Comparison of ENCODE assay signal across 19 cellular contexts in the genomic region with DNA sequence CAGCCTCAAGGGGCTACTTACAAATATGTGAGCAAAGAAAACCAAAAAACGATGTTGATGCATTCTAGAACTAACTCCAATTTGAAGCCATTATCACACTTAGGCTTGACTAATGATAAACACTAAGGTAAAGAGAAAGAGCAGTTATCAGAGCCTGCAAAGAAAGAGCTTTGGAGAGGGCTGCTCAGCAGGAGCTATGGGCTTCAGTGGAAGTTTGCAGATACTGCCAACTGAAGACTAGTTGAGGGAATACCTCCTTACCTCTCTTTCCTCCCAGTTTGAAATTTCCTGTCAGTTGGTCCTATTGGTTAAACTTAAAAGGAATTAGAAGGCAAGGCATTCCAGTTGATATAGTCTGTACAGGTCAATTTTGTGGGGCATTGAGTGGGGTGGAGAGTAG.
DNase-seq lines count a peak whose midpoint lies in the region; ATAC-seq and TF ChIP-seq lines count a peak whose summit lies in the region.
"Had no signal": no experiment of that assay in that cellular context is flagged by ENCODE, and none has a peak within 500 bp of the region (broad histone marks: within the 10 kb centered on the region; RNA-seq: fewer than 3 reads in every experiment).

No MANE protein-coding gene starts in this region.

- H2AK5ac ChIP-seq in mesendoderm (ENCODE audit: low read length), result no peak overlapping the region

- no peak overlapping the region for H3K4me2 ChIP-seq in mesendoderm (ENCODE audit: low read length)

- H3K4me1 Mint-ChIP-seq in endodermal cell, result peaks cover 29% of the 10 kb centered on the region
- H3K4me1 Mint-ChIP-seq in stimulated activated memory B cell treated with anti-CD40 and anti-IgM and Interleukin-4, amounts not matched to agents 10 μg/mL and 1 μg/mL and 100 μg/mL, for 72 hours, result no peaks in the 10 kb centered on the region
- H3K4me1 Mint-ChIP-seq: CD8-positive, alpha-beta memory T cell had no signal

- H3K36me3 ChIP-seq in endodermal cell (ENCODE audit: control insufficient read depth, insufficient read depth, low read length) (peaks cover 3% of the 10 kb centered on the region), mesendoderm (ENCODE audit: control insufficient read depth, insufficient read depth, low read length) (no peaks in the 10 kb centered on the region)
- H3K36me3 ChIP-seq: BE2C had no signal

- 40 to 70% methylated on average over 1 of the region's 1 CpG for WGBS in endodermal cell (ENCODE audit: insufficient coverage in 1 of 2, insufficient read length in 1 of 2), 2 experiments
- WGBS in mesendoderm (ENCODE audit: extremely low coverage, insufficient coverage, low lambda C conversion rate), result no CpG with 5 or more reads among the region's 1 CpG

- H3K4me3 Mint-ChIP-seq in endodermal cell, result no peak overlapping the region
- no peak overlapping the region for H3K4me3 Mint-ChIP-seq in stimulated activated memory B cell treated with anti-CD40 and anti-IgM and Interleukin-4, amounts not matched to agents 10 μg/mL and 1 μg/mL and 100 μg/mL, for 72 hours
- H3K4me3 Mint-ChIP-seq: CD4-positive, CD25-positive, alpha-beta regulatory T cell; CD8-positive, alpha-beta memory T cell had no signal

- H3K4me1 ChIP-seq in endodermal cell (ENCODE audit: control insufficient read depth, insufficient read depth, low read length) (peaks cover 16% of the 10 kb centered on the region), mesendoderm (ENCODE audit: control insufficient read depth, low read depth, low read length) (peaks cover 3% of the 10 kb centered on the region)
- H3K4me1 ChIP-seq: BE2C had no signal

- H3K27me3 ChIP-seq in endodermal cell (ENCODE audit: control insufficient read depth, insufficient read depth, low read length, poor library complexity, severe bottlenecking) (no peaks in the 10 kb centered on the region), mesendoderm (ENCODE audit: insufficient read depth, low read length, poor library complexity) (no peaks in the 10 kb centered on the region)
- H3K27me3 ChIP-seq: BE2C had no signal

- H3K23ac ChIP-seq in mesendoderm (ENCODE audit: low read length), result no peak overlapping the region

- no peak overlapping the region for H3K27ac ChIP-seq in endodermal cell (ENCODE audit: low read depth, low read length)
- no peak overlapping the region for H3K27ac ChIP-seq in mesendoderm (ENCODE audit: low read depth, low read length)
- H3K27ac ChIP-seq: HL-60 had no signal

- no peak overlapping the region for H4K8ac ChIP-seq in mesendoderm (ENCODE audit: low read depth, low read length)

- no peak overlapping the region for H2BK120ac ChIP-seq in mesendoderm (ENCODE audit: low read depth, low read length)

- peak; percentile 16 for TF ChIP-seq CTCF in endodermal cell (conservative IDR thresholded peaks at IDR 0.05)

- H3K27me3 Mint-ChIP-seq in endodermal cell (ENCODE audit: insufficient read depth), result no peaks in the 10 kb centered on the region
- H3K27me3 Mint-ChIP-seq in stimulated activated memory B cell treated with anti-CD40 and anti-IgM and Interleukin-4, amounts not matched to agents 10 μg/mL and 1 μg/mL and 100 μg/mL, for 72 hours, result no peaks in the 10 kb centered on the region
- H3K27me3 Mint-ChIP-seq: CD4-positive, CD25-positive, alpha-beta regulatory T cell; CD8-positive, alpha-beta memory T cell had no signal

- no peak overlapping the region for H3K4ac ChIP-seq in mesendoderm (ENCODE audit: low read depth, low read length)

- H3K79me1 ChIP-seq in mesendoderm (ENCODE audit: low read length), result no peaks in the 10 kb centered on the region

- H3K18ac ChIP-seq in mesendoderm (ENCODE audit: low read length), result no peak overlapping the region

- no peak overlapping the region for H3K56ac ChIP-seq in mesendoderm (ENCODE audit: low read length)

- H2BK15ac ChIP-seq in mesendoderm (replicated peaks; ENCODE audit: low read depth), result no peak overlapping the region

- no peak overlapping the region for H2BK5ac ChIP-seq in mesendoderm (ENCODE audit: low read length)

- DNase-seq in NCI-H1436 (lab: John Stamatoyannopoulos, UW) (peak; percentile 6), NCI-H1930 (lab: John Stamatoyannopoulos, UW) (peak; percentile 21 to 39), endodermal cell (peak; percentile 61), mesendoderm (peak; percentile 74), NCI-H1694 treated with DMSO at 0.1 percent for 48 hours (lab: John Stamatoyannopoulos, UW) (no peak), ecto neural progenitor cell (ENCODE audit: low spot score) (no peak)
- DNase-seq: ACHN; BE2C; C1 segment of cervical spinal cord; CD4-positive, CD25-positive, alpha-beta regulatory T cell; CD8-positive, alpha-beta memory T cell; COR-L47; DMS 273 treated with DMSO at 0.1 percent for 48 hours; DMS53; DND-41; EL had no signal

- no peak for ATAC-seq in stimulated activated memory B cell treated with anti-CD40 and anti-IgM and Interleukin-4, amounts not matched to agents 10 μg/mL and 1 μg/mL and 100 μg/mL, for 72 hours
- ATAC-seq: GM12878 had no signal

- H3K9me3 Mint-ChIP-seq in endodermal cell, result peaks cover 12% of the 10 kb centered on the region
- H3K9me3 Mint-ChIP-seq in stimulated activated memory B cell treated with anti-CD40 and anti-IgM and Interleukin-4, amounts not matched to agents 10 μg/mL and 1 μg/mL and 100 μg/mL, for 72 hours, result no peaks in the 10 kb centered on the region

- H3K27ac Mint-ChIP-seq in endodermal cell, result peak overlapping the region; percentile 25
- H3K27ac Mint-ChIP-seq in stimulated activated memory B cell treated with anti-CD40 and anti-IgM and Interleukin-4, amounts not matched to agents 10 μg/mL and 1 μg/mL and 100 μg/mL, for 72 hours, result no peak overlapping the region
- H3K27ac Mint-ChIP-seq: CD4-positive, CD25-positive, alpha-beta regulatory T cell; CD8-positive, alpha-beta memory T cell had no signal

- H3K9ac ChIP-seq in endodermal cell (ENCODE audit: extremely low read depth, low read length, poor library complexity, severe bottlenecking) (no peak overlapping the region), mesendoderm (ENCODE audit: low read length) (no peak overlapping the region)

- no peak overlapping the region for H4K5ac ChIP-seq in mesendoderm (ENCODE audit: low read length)

- peaks cover 12% of the 10 kb centered on the region for H3K36me3 Mint-ChIP-seq in endodermal cell (ENCODE audit: low read depth)
- no peaks in the 10 kb centered on the region for H3K36me3 Mint-ChIP-seq in stimulated activated memory B cell treated with anti-CD40 and anti-IgM and Interleukin-4, amounts not matched to agents 10 μg/mL and 1 μg/mL and 100 μg/mL, for 72 hours
- H3K36me3 Mint-ChIP-seq: CD4-positive, CD25-positive, alpha-beta regulatory T cell; CD8-positive, alpha-beta memory T cell had no signal

- H3K79me2 ChIP-seq in mesendoderm (ENCODE audit: control insufficient read depth, insufficient read depth, low read length), result no peaks in the 10 kb centered on the region

- H3K4me3 ChIP-seq in endodermal cell (ENCODE audit: low read length) (peak overlapping the region; percentile 42), mesendoderm (ENCODE audit: low read length) (no peak overlapping the region)
- H3K4me3 ChIP-seq: GM12878 had no signal

- H3K9me3 ChIP-seq in endodermal cell (ENCODE audit: control insufficient read depth, low read length), result peaks cover 9% of the 10 kb centered on the region
- H3K9me3 ChIP-seq: BE2C had no signal

Comparison
In these comparisons a context has a peak if more than half of its experiments do, and no peak if none do; other contexts are left out.
1. DNase-seq: peak in NCI-H1436 (single experiment), NCI-H1930 (2 of 2), endodermal cell (single experiment) and mesendoderm (single experiment); none in NCI-H1694 treated with DMSO at 0.1 percent for 48 hours (single experiment) and ecto neural progenitor cell (single experiment).